In genomic region chr7:132558815-132559214, GRCh38 we compare ENCODE assay signal across 22 cellular contexts. TPM values are rescaled to one million over a fixed set of nuclear protein-coding genes. Genes with fewer than 3 reads are reported as not detected.
"Had no signal": no experiment of that assay in that cellular context is flagged by ENCODE, and none has a peak within 500 bp of the region (broad histone marks: within the 10 kb centered on the region; RNA-seq: fewer than 3 reads in every experiment).

No MANE protein-coding gene starts in this region.

- H3K27ac ChIP-seq: colonic mucosa, foreskin keratinocyte, left ventricle myocardium inferior, parathyroid adenoma, prostate gland, right lobe of liver, skin epidermis, testis, tibial nerve had no signal

- H3K4me1 ChIP-seq: colonic mucosa, foreskin keratinocyte, left ventricle myocardium inferior, parathyroid adenoma, prostate gland, right lobe of liver, testis, tibial nerve had no signal

- H3K9me3 Mint-ChIP-seq: immature natural killer cell had no signal

- H3K27me3 ChIP-seq: colonic mucosa, right lobe of liver, testis, tibial nerve had no signal

- H3K27ac Mint-ChIP-seq: immature natural killer cell; naive B cell; nephron; stimulated activated naive B cell treated with anti-CD40 and anti-IgM and Interleukin-4, amounts not matched to agents 10 μg/mL and 1 μg/mL and 100 μg/mL, for 72 hours; stimulated activated naive CD8-positive, alpha-beta T cell treated with anti-CD3 and anti-CD28 coated beads, Interleukin-15, amount 100 ng/mL, for 72 hours had no signal

- DNase-seq: colonic mucosa; dermis blood vessel endothelial cell; erythroblast; foreskin keratinocyte; immature natural killer cell; kidney; left cardiac atrium; left ventricle myocardium inferior; mesenchymal stem cell; naive B cell; right lobe of liver; stimulated activated CD4-positive, alpha-beta T cell treated with anti-CD3 and anti-CD28 coated beads, Interleukin-2, amount 100 ng/mL, for 24 hours; stimulated activated CD4-positive, alpha-beta T cell treated with anti-CD3 and anti-CD28 coated beads, Interleukin-4, amount 100 ng/mL, for 4 hours; stimulated activated naive B cell treated with anti-CD40 and anti-IgM and Interleukin-4, amounts not matched to agents 10 μg/mL and 1 μg/mL and 100 μg/mL, for 72 hours; stimulated activated naive CD8-positive, alpha-beta T cell treated with anti-CD3 and anti-CD28 coated beads, Interleukin-15, amount 100 ng/mL, for 72 hours; testis had no signal

- H3K4me3 ChIP-seq: colonic mucosa, left ventricle myocardium inferior, lung, prostate gland, right lobe of liver, skin epidermis, testis, tibial nerve had no signal

- H3K36me3 Mint-ChIP-seq: naive B cell; stimulated activated naive B cell treated with anti-CD40 and anti-IgM and Interleukin-4, amounts not matched to agents 10 μg/mL and 1 μg/mL and 100 μg/mL, for 72 hours had no signal

- ATAC-seq: foreskin keratinocyte, left cardiac atrium, right lobe of liver had no signal

- H3K9ac ChIP-seq: parathyroid adenoma had no signal

- H3K36me3 ChIP-seq: colonic mucosa, left ventricle myocardium inferior, prostate gland, right lobe of liver, tibial nerve had no signal

- H3K9me3 ChIP-seq: colonic mucosa, left ventricle myocardium inferior, prostate gland, right lobe of liver, testis had no signal

- H3K4me1 Mint-ChIP-seq: naive B cell; stimulated activated naive B cell treated with anti-CD40 and anti-IgM and Interleukin-4, amounts not matched to agents 10 μg/mL and 1 μg/mL and 100 μg/mL, for 72 hours had no signal

- H3K4me3 Mint-ChIP-seq: immature natural killer cell; naive B cell; nephron; stimulated activated naive B cell treated with anti-CD40 and anti-IgM and Interleukin-4, amounts not matched to agents 10 μg/mL and 1 μg/mL and 100 μg/mL, for 72 hours; stimulated activated naive CD8-positive, alpha-beta T cell treated with anti-CD3 and anti-CD28 coated beads, Interleukin-15, amount 100 ng/mL, for 72 hours had no signal

RNA-seq across cellular contexts. Expression of gene PLXNA4, which starts 17.5 kb away (rescaled TPM):
- total RNA-seq: foreskin keratinocyte had no signal
- polyA plus RNA-seq: foreskin keratinocyte had no signal
